Comparison of ENCODE assay signal across 8 cellular contexts in genomic region chr6:111874030-111874425, GRCh38. TPM values are rescaled to one million over a fixed set of nuclear protein-coding genes. Genes with fewer than 3 reads are reported as not detected.
DNase-seq lines count a peak whose midpoint lies in the region; ATAC-seq and TF ChIP-seq lines count a peak whose summit lies in the region.

No MANE protein-coding gene starts in this region.

- H3K27me3 ChIP-seq in SK-N-SH (ENCODE audit: insufficient read depth) (no peaks in the 10 kb centered on the region), dorsolateral prefrontal cortex (no peaks in the 10 kb centered on the region), neural progenitor cell (peaks cover 19% of the 10 kb centered on the region)

- 4% methylated on average over 8 of the region's 8 CpGs for WGBS in SK-N-SH (ENCODE audit: low lambda C conversion rate)
- 10% methylated on average over 8 of the region's 8 CpGs for WGBS in urinary bladder

- no peaks in the 10 kb centered on the region for H3K9me3 Mint-ChIP-seq in neural progenitor cell

- H3K36me3 Mint-ChIP-seq in neural progenitor cell: peaks cover 4% of the 10 kb centered on the region

- H3K27ac ChIP-seq in SK-N-SH (ENCODE audit: low read depth in 2 of 2, low read length in 1 of 2): peak overlapping the region; percentile 74
- H3K27ac ChIP-seq in dorsolateral prefrontal cortex: peak overlapping the region in 41 of 59 donors; percentile 28 to 97 (median 91)
- no peak overlapping the region for H3K27ac ChIP-seq in neural progenitor cell
- H3K27ac ChIP-seq in urinary bladder (ENCODE audit: low read depth): no peak overlapping the region

- H3K27ac Mint-ChIP-seq in neural progenitor cell: peak overlapping the region; percentile 78

- ATAC-seq in SK-N-SH treated with all-trans-retinoic acid at 6 μM for 48 hours (no peak), GM19455 (IDR thresholded peaks at IDR 0.05; ENCODE audit: unreplicated experiment) (no peak)

- no peak for TF ChIP-seq EP300 in SK-N-SH (IDR thresholded peaks at IDR 0.05; ENCODE audit: borderline replicate concordance in 1 of 2, low read depth in 1 of 2, low read length in 1 of 2)

- H3K79me2 ChIP-seq in SK-N-SH (ENCODE audit: insufficient read depth): peaks cover 31% of the 10 kb centered on the region
- peaks cover 37% of the 10 kb centered on the region for H3K79me2 ChIP-seq in neural progenitor cell (ENCODE audit: low read depth)

- no peaks in the 10 kb centered on the region for H3K9me2 ChIP-seq in SK-N-SH

- H3F3A ChIP-seq in SK-N-SH (replicated peaks; ENCODE audit: insufficient read depth): no peaks in the 10 kb centered on the region
- peaks cover 37% of the 10 kb centered on the region for H3F3A ChIP-seq in neural progenitor cell (ENCODE audit: low read depth)

- intact Hi-C loops in dorsolateral prefrontal cortex (cut with DNase I): loop anchor here (5.0 to 10.0 kb wide), 5 partner anchors 57 to 129 kb away; no protein-coding TSS in a partner anchor

- CTCF ChIA-PET in SK-N-SH (lab: Yijun Ruan, JAX): interaction anchor here (0.7 to 1.5 kb wide), 10 partner anchors 13 to 169 kb away, joined by 3 to 5 read pairs (median 3); no protein-coding TSS in a partner anchor

- H3K4me3 ChIP-seq in SK-N-SH (ENCODE audit: low read depth in 2 of 2, low read length in 1 of 2): peak overlapping the region; percentile 93 to 96
- peak overlapping the region; percentile 58 to 95 (median 83) for H3K4me3 ChIP-seq in dorsolateral prefrontal cortex
- H3K4me3 ChIP-seq in neural progenitor cell: peak overlapping the region; percentile 55
- peak overlapping the region; percentile 99 for H3K4me3 ChIP-seq in urinary bladder (ENCODE audit: low read depth, low read length)

- no peak for TF ChIP-seq CTCF in SK-N-SH (IDR thresholded peaks at IDR 0.05)
- TF ChIP-seq CTCF in dorsolateral prefrontal cortex (IDR thresholded peaks at IDR 0.05 in 54 of 56, conservative IDR thresholded peaks at IDR 0.05 in 2 of 56; ENCODE audit: low read depth in 1 of 56, partially characterized antibody in 56 of 56): no peak
- TF ChIP-seq CTCF in neural progenitor cell (IDR thresholded peaks at IDR 0.05): no peak

- POLR2A ChIA-PET in SK-N-SH (lab: Yijun Ruan, JAX): no interaction called here

- no peak for TF ChIP-seq RAD21 in SK-N-SH (IDR thresholded peaks at IDR 0.05; ENCODE audit: low read length)

- H3K4me3 Mint-ChIP-seq in neural progenitor cell: peak overlapping the region; percentile 94

- H3K4me2 ChIP-seq in SK-N-SH (peak overlapping the region; percentile 93), neural progenitor cell (peak overlapping the region; percentile 83)

- peaks cover 29% of the 10 kb centered on the region for H3K4me1 Mint-ChIP-seq in neural progenitor cell

- DNase-seq in SK-N-SH (no peak), dorsolateral prefrontal cortex (no peak), neural progenitor cell (ENCODE audit: low spot score) (no peak), ureter (ENCODE audit: low spot score) (no peak)
- DNase-seq in activated CD4-positive, CD25-positive, alpha-beta regulatory T cell treated with anti-CD3 and anti-CD28 coated beads, Interleukin-2, amount 50 U/mL, for 16 hours (ENCODE audit: low read depth, low spot score): peak; percentile 46

- H3K27me3 Mint-ChIP-seq in neural progenitor cell (ENCODE audit: insufficient read depth, low read depth): peaks cover 8% of the 10 kb centered on the region

- H3K9ac ChIP-seq in SK-N-SH (peak overlapping the region; percentile 63), neural progenitor cell (no peak overlapping the region)

- no peaks in the 10 kb centered on the region; the same call in 1 of the 2 replicates for H4K20me1 ChIP-seq in SK-N-SH (ENCODE audit: insufficient read depth)
- peaks cover 20% of the 10 kb centered on the region for H4K20me1 ChIP-seq in neural progenitor cell (ENCODE audit: low read depth)

- no peaks in the 10 kb centered on the region for H3K9me3 ChIP-seq in SK-N-SH
- H3K9me3 ChIP-seq in neural progenitor cell (ENCODE audit: low read depth): no peaks in the 10 kb centered on the region

- H2AFZ ChIP-seq in SK-N-SH (ENCODE audit: low read depth): peak overlapping the region; percentile 92
- H2AFZ ChIP-seq in neural progenitor cell (replicated peaks): peak overlapping the region; percentile 51

- H3K36me3 ChIP-seq in SK-N-SH (replicated peaks in 1 of 2; ENCODE audit: control insufficient read depth in 1 of 2, insufficient read depth in 2 of 2, low read length in 1 of 2): no peaks in the 10 kb centered on the region
- no peaks in the 10 kb centered on the region for H3K36me3 ChIP-seq in neural progenitor cell
- H3K36me3 ChIP-seq in urinary bladder (ENCODE audit: insufficient read depth): no peaks in the 10 kb centered on the region

- H3K4me1 ChIP-seq in SK-N-SH (ENCODE audit: control insufficient read depth in 1 of 2, insufficient read depth in 2 of 2, low read depth in 1 of 2, low read length in 1 of 2) (peaks cover 0 to 14% of the 10 kb centered on the region in 2 experiments; a peak in 2 of 4 replicates), neural progenitor cell (peaks cover 26% of the 10 kb centered on the region), urinary bladder (ENCODE audit: insufficient read depth) (peaks cover 3% of the 10 kb centered on the region)

TF ChIP-seq in SK-N-SH, 30 proteins besides CTCF, POLR2A, EP300 and RAD21 (continues in another document):
- TF ChIP-seq MEF2A (IDR thresholded peaks at IDR 0.05; ENCODE audit: borderline replicate concordance, low read depth) (no peak), JUND (IDR thresholded peaks at IDR 0.05) (no peak), SMC3 (IDR thresholded peaks at IDR 0.05; ENCODE audit: low read depth, low read length) (no peak), RCOR1 (IDR thresholded peaks at IDR 0.05; ENCODE audit: low read length) (no peak), CHD2 (IDR thresholded peaks at IDR 0.05; ENCODE audit: low read length, partially characterized antibody) (no peak), MXI1 (IDR thresholded peaks at IDR 0.05; ENCODE audit: low read depth, low read length) (no peak), SIN3A (IDR thresholded peaks at IDR 0.05; ENCODE audit: borderline replicate concordance, low read depth, low read length) (no peak)

TF ChIP-seq in SK-N-SH treated with all-trans-retinoic acid at 6 μM for 48 hours, 23 proteins besides CTCF, POLR2A, EP300 and RAD21:
- no peak for TF ChIP-seq ZNF8 (CRISPR knock-in tag; IDR thresholded peaks at IDR 0.05)
- no peak for TF ChIP-seq ZFP30 (CRISPR knock-in tag; IDR thresholded peaks at IDR 0.05)
- TF ChIP-seq ARNTL (CRISPR knock-in tag; IDR thresholded peaks at IDR 0.05; ENCODE audit: borderline replicate concordance, low read depth): no peak
- TF ChIP-seq PPARA (CRISPR knock-in tag; IDR thresholded peaks at IDR 0.05; ENCODE audit: borderline replicate concordance): no peak
- no peak for TF ChIP-seq TCF4 (CRISPR knock-in tag; IDR thresholded peaks at IDR 0.05; ENCODE audit: borderline replicate concordance)
- TF ChIP-seq OSR1 (CRISPR knock-in tag; IDR thresholded peaks at IDR 0.05): no peak
- no peak for TF ChIP-seq POU6F1 (CRISPR knock-in tag; IDR thresholded peaks at IDR 0.05; ENCODE audit: borderline replicate concordance, low read depth)

RNA-seq across cellular contexts. Expression of gene FYN, which starts 0.8 kb away (rescaled TPM):
- polyA plus RNA-seq in SK-N-SH (2012; rRNA removed) (26.0 and 31.0 TPM in 2 replicates), urinary bladder (91.5 TPM)
- 25.4 and 25.9 TPM in 2 replicates for polyA plus RNA-seq in SK-N-SH (2012; cell fraction: cytosol; rRNA removed)
- polyA plus RNA-seq in SK-N-SH (2012; cell fraction: nucleus; rRNA removed): 45.6 and 61.2 TPM in 2 replicates
- total RNA-seq in dorsolateral prefrontal cortex (100 to 1,000 TPM; 174 to 413 (median 233) TPM), neural progenitor cell (ENCODE audit: low replicate concordance) (149 and 167 TPM in 2 replicates), urinary bladder (201 TPM), ureter (62.6 TPM)

Comparison
In these comparisons a context has a peak if more than half of its experiments do, and no peak if none do; other contexts are left out.
1. H3K27ac ChIP-seq: peak in SK-N-SH (2 of 2) and dorsolateral prefrontal cortex (41 of 59); none in neural progenitor cell (single experiment) and urinary bladder (single experiment).
2. Peak in every context shown above with its lines, with median percentiles within 50 percentile points of each other: H3K4me3 ChIP-seq.